Comparison of ENCODE assay signal across 10 cellular contexts in genomic region chrX:154401045-154401799, GRCh38. TPM values are rescaled to one million over a fixed set of nuclear protein-coding genes. Genes with fewer than 3 reads are reported as not detected.
A peak's percentile ranks its signal among the peaks of the same experiment; 100 is the strongest.
DNase-seq lines count a peak whose midpoint lies in the region; ATAC-seq, FAIRE-seq and TF ChIP-seq lines count a peak whose summit lies in the region.
"Had no signal": no experiment of that assay in that cellular context is flagged by ENCODE, and none has a peak within 500 bp of the region (broad histone marks: within the 10 kb centered on the region; RNA-seq: fewer than 3 reads in every experiment).

No MANE protein-coding gene starts in this region.

- H3K9me3 ChIP-seq in gastroesophageal sphincter, result no peaks in the 10 kb centered on the region

- H3K36me3 ChIP-seq in gastroesophageal sphincter, result peaks cover 0 to 36% of the 10 kb centered on the region in 2 donors

- H3K4me1 ChIP-seq in gastroesophageal sphincter, result peaks cover 0 to 40% (median 4%) of the 10 kb centered on the region in 3 donors

- ATAC-seq in GM19452 (IDR thresholded peaks at IDR 0.05; ENCODE audit: unreplicated experiment), result no peak
- no peak for ATAC-seq in gastroesophageal sphincter

- no peak for TF ChIP-seq EP300 in gastroesophageal sphincter (IDR thresholded peaks at IDR 0.05)

- H3K27ac ChIP-seq in gastroesophageal sphincter, result peak overlapping the region in 1 of 4 donors; percentile 10
- H3K27ac ChIP-seq: HL-60 had no signal

- FAIRE-seq in RCC 7860 (lab: Jason Lieb, UNC), result no peak

- TF ChIP-seq CTCF in epithelial cell of esophagus (IDR thresholded peaks at IDR 0.05; ENCODE audit: insufficient read depth, low read depth, low read length, missing control alignments) (no peak), gastroesophageal sphincter (IDR thresholded peaks at IDR 0.05) (no peak)

- peak in 1 of 2 donors; percentile 35 for TF ChIP-seq POLR2A in gastroesophageal sphincter (IDR thresholded peaks at IDR 0.05)

- DNase-seq in stimulated activated CD4-positive, alpha-beta T cell treated with anti-CD3 and anti-CD28 coated beads, Interleukin-1b, Interleukin-23, amount 100 ng/mL, for 48 hours, result peak; percentile 28
- no peak for DNase-seq in stimulated activated CD4-positive, alpha-beta T cell treated with anti-CD3 and anti-CD28 coated beads, Interleukin-12 subunit alpha, Interleukin-12 subunit beta, amount 100 ng/mL, for 4 hours
- DNase-seq in RCC 7860 (ENCODE audit: low spot score) (peak; percentile 34), epithelial cell of esophagus (ENCODE audit: low read depth) (peak; percentile 22), NCI-H446 (lab: John Stamatoyannopoulos, UW) (no peak), NCI-H2029 treated with DMSO at 0.1 percent for 48 hours (lab: John Stamatoyannopoulos, UW) (no peak)
- DNase-seq: foreskin melanocyte had no signal

- H3K4me3 ChIP-seq in epithelial cell of esophagus (ENCODE audit: low read length) (no peak overlapping the region), gastroesophageal sphincter (no peak overlapping the region)

- H3K27me3 ChIP-seq in gastroesophageal sphincter, result no peaks in the 10 kb centered on the region

- 80% methylated on average over 1 of the region's 6 CpGs; no CpG with 5 or more reads in 1 of the 2 donors for WGBS in gastroesophageal sphincter (ENCODE audit: low coverage in 1 of 2), 2 donors

RNA-seq across cellular contexts. Expression of gene RPL10, which starts 3.0 kb away (rescaled TPM):
- 1,000 to 10,000 TPM; 3,970 to 7,427 (median 5,392) TPM for total RNA-seq in gastroesophageal sphincter

RNA-seq across cellular contexts. Expression of gene DNASE1L1, which starts 7.8 kb away (rescaled TPM):
- 10 to 100 TPM; 11.1 to 29.3 (median 22.3) TPM for total RNA-seq in gastroesophageal sphincter

RNA-seq across cellular contexts. Expression of gene TAFAZZIN, which starts 10.1 kb away (rescaled TPM):
- total RNA-seq in gastroesophageal sphincter, result 10 to 100 TPM; 11.7 to 54.5 (median 24.4) TPM

RNA-seq across cellular contexts. Expression of gene EMD, which starts 22.1 kb away (rescaled TPM):
- 10 to 100 TPM; 41.0 to 58.6 (median 50.6) TPM for total RNA-seq in gastroesophageal sphincter

RNA-seq across cellular contexts. Expression of gene FLNA, which starts 26.8 kb away (rescaled TPM):
- total RNA-seq in gastroesophageal sphincter, result over 10,000 TPM in 1 of 4 donors, 1,000 to 10,000 TPM in 3; 7,815 to 15,318 (median 8,757) TPM

Comparison
In these comparisons a context has a peak if more than half of its experiments do, and no peak if none do; other contexts are left out.
1. DNase-seq: peak in stimulated activated CD4-positive, alpha-beta T cell treated with anti-CD3 and anti-CD28 coated beads, Interleukin-1b, Interleukin-23, amount 100 ng/mL, for 48 hours (single experiment), RCC 7860 (single experiment) and epithelial cell of esophagus (single experiment); none in stimulated activated CD4-positive, alpha-beta T cell treated with anti-CD3 and anti-CD28 coated beads, Interleukin-12 subunit alpha, Interleukin-12 subunit beta, amount 100 ng/mL, for 4 hours (single experiment), NCI-H446 (0 of 2) and NCI-H2029 treated with DMSO at 0.1 percent for 48 hours (single experiment).